22 cellular contexts compared by ENCODE assay signal in genomic region chr9:134961331-134962064, GRCh38. TPM values are rescaled to one million over a fixed set of nuclear protein-coding genes. Genes with fewer than 3 reads are reported as not detected.
DNase-seq lines count a peak whose midpoint lies in the region; TF ChIP-seq lines count a peak whose summit lies in the region.
"Had no signal": no experiment of that assay in that cellular context is flagged by ENCODE, and none has a peak within 500 bp of the region (broad histone marks: within the 10 kb centered on the region; RNA-seq: fewer than 3 reads in every experiment).

No MANE protein-coding gene starts in this region.

- H3K4me1 Mint-ChIP-seq in neural crest cell (no peaks in the 10 kb centered on the region), Calu3 (ENCODE audit: low read depth, unreplicated experiment) (no peaks in the 10 kb centered on the region)
- H3K4me1 Mint-ChIP-seq: B cell, naive B cell had no signal

- WGBS in testis, 2 donors, result 83% methylated on average over 19 to 21 of the region's 21 CpGs

- H3K27ac Mint-ChIP-seq in neural crest cell (ENCODE audit: unreplicated experiment), result peak overlapping the region; percentile 89
- H3K27ac Mint-ChIP-seq in Calu3 (ENCODE audit: unreplicated experiment), result no peak overlapping the region
- H3K27ac Mint-ChIP-seq: B cell; naive B cell; T-helper 2 cell treated with Interferon-gamma antibody and Interleukin-4, amounts not matched to agents 5 μg/mL and 100 μg/mL, for 36 hours had no signal

- H3K27me3 Mint-ChIP-seq in neural crest cell (ENCODE audit: low read depth) (no peaks in the 10 kb centered on the region), Calu3 (ENCODE audit: unreplicated experiment) (no peaks in the 10 kb centered on the region)

- no peaks in the 10 kb centered on the region for H3K4me1 ChIP-seq in testis
- H3K4me1 ChIP-seq: A549 had no signal

- peak; percentile 60 for DNase-seq in activated effector memory CD4-positive, alpha-beta T cell treated with anti-CD3 and anti-CD28 coated beads, Interleukin-2, amount 50 U/mL, for 16 hours
- no peak for DNase-seq in activated effector memory CD4-positive, alpha-beta T cell treated with Interleukin-2 at 50 U/mL for 16 hours
- DNase-seq in WERI-Rb-1 (peak; percentile 6), neural crest cell (ENCODE audit: low read depth, low spot score) (no peak), testis (peak; percentile 23), C1 segment of cervical spinal cord (lab: John Stamatoyannopoulos, UW) (no peak), Calu3 (no peak), nucleus accumbens (lab: John Stamatoyannopoulos, UW) (no peak)
- DNase-seq: activated CD4-positive, alpha-beta T cell treated with anti-CD3 and anti-CD28 coated beads, Interleukin-2, amount 50 U/mL, for 1 hour; effector CD8-positive, alpha-beta T cell; GOT3; Kasumi-1; naive B cell; NCI-H1930; NCI-H2227 treated with DMSO at 0.1 percent for 48 hours; NCI-H69 had no signal

- TF ChIP-seq POLR2A in testis (IDR thresholded peaks at IDR 0.05), result no peak

- H3K36me3 ChIP-seq in WERI-Rb-1, result no peaks in the 10 kb centered on the region
- no peaks in the 10 kb centered on the region for H3K36me3 ChIP-seq in testis (ENCODE audit: low read depth, missing control alignments)

- no TSS peak for BruUV-seq in Calu3 (replicated peaks; lab: Mats Ljungman, UMichigan)

- H3K36me3 Mint-ChIP-seq in neural crest cell (ENCODE audit: low read depth) (no peaks in the 10 kb centered on the region), Calu3 (ENCODE audit: insufficient read depth, unreplicated experiment) (no peaks in the 10 kb centered on the region)
- H3K36me3 Mint-ChIP-seq: brain, naive B cell had no signal

- H3K4me3 ChIP-seq in WERI-Rb-1 (ENCODE audit: low read depth, low read length) (no peak overlapping the region), testis (no peak overlapping the region)
- H3K4me3 ChIP-seq: A549 had no signal

- H3K9me3 ChIP-seq in WERI-Rb-1 (ENCODE audit: severe bottlenecking), result peaks cover 4% of the 10 kb centered on the region
- no peaks in the 10 kb centered on the region for H3K9me3 ChIP-seq in testis
- H3K9me3 ChIP-seq: A549 had no signal

- H3K9me3 Mint-ChIP-seq in neural crest cell (no peaks in the 10 kb centered on the region), Calu3 (ENCODE audit: low read depth, unreplicated experiment) (peaks cover 2% of the 10 kb centered on the region)
- H3K9me3 Mint-ChIP-seq: T-helper 2 cell treated with Interferon-gamma antibody and Interleukin-4, amounts not matched to agents 5 μg/mL and 100 μg/mL, for 36 hours had no signal

- CTCF ChIA-PET in Calu3 (lab: Charles Lee), result no interaction called here

- no peaks in the 10 kb centered on the region for H3K27me3 ChIP-seq in WERI-Rb-1 (ENCODE audit: insufficient read depth, low read depth, severe bottlenecking)
- no peaks in the 10 kb centered on the region for H3K27me3 ChIP-seq in testis

- TF ChIP-seq CTCF in WERI-Rb-1 (IDR thresholded peaks at IDR 0.05; ENCODE audit: low read depth, low read length), result no peak
- no peak for TF ChIP-seq CTCF in neural crest cell (conservative IDR thresholded peaks at IDR 0.05)
- no peak for TF ChIP-seq CTCF in testis (IDR thresholded peaks at IDR 0.05)
- TF ChIP-seq CTCF in Calu3 (IDR thresholded peaks at IDR 0.05; ENCODE audit: unreplicated experiment), result no peak

- H3K4me3 Mint-ChIP-seq in neural crest cell (no peak overlapping the region), Calu3 (ENCODE audit: low read depth, unreplicated experiment) (no peak overlapping the region)
- H3K4me3 Mint-ChIP-seq: B cell; brain; T-helper 2 cell treated with Interferon-gamma antibody and Interleukin-4, amounts not matched to agents 5 μg/mL and 100 μg/mL, for 36 hours had no signal

- no peak overlapping the region for H3K27ac ChIP-seq in WERI-Rb-1
- no peak overlapping the region for H3K27ac ChIP-seq in testis
- H3K27ac ChIP-seq: A549, HL-60 had no signal

- intact Hi-C loops in testis (cut with DNase I; ENCODE audit: low total_unique reads), result no loop called here
- intact Hi-C loops in Calu3 (cut with micrococcal nuclease; ENCODE audit: unreplicated experiment), result no loop called here

RNA-seq across cellular contexts. Expression of gene FCN1, which starts 43.8 kb away (rescaled TPM):
- total RNA-seq in neural crest cell (not detected in 2 replicates), testis (under 1 TPM in 1 of 2 donors, not detected in 1; 0.19 TPM), Calu3 (2022) (not detected in 2 replicates)
- 8.0 TPM for polyA plus RNA-seq in testis (ENCODE audit: insufficient read depth, low read depth, low replicate concordance)
- total RNA-seq: epithelial cell of proximal tubule had no signal
- polyA plus RNA-seq: A549 had no signal

Comparison
In these comparisons a context has a peak if more than half of its experiments do, and no peak if none do; other contexts are left out.
1. DNase-seq: peak in activated effector memory CD4-positive, alpha-beta T cell treated with anti-CD3 and anti-CD28 coated beads, Interleukin-2, amount 50 U/mL, for 16 hours (single experiment), WERI-Rb-1 (single experiment) and testis (single experiment); none in activated effector memory CD4-positive, alpha-beta T cell treated with Interleukin-2 at 50 U/mL for 16 hours (single experiment), neural crest cell (single experiment), C1 segment of cervical spinal cord (0 of 14), Calu3 (single experiment) and nucleus accumbens (0 of 56).